9 cellular contexts compared by ENCODE assay signal in genomic region chr9:35691325-35691631, GRCh38. TPM values are rescaled to one million over a fixed set of nuclear protein-coding genes. Genes with fewer than 3 reads are reported as not detected.
DNase-seq lines count a peak whose midpoint lies in the region; ATAC-seq, FAIRE-seq and TF ChIP-seq lines count a peak whose summit lies in the region.
"Had no signal": no experiment of that assay in that cellular context is flagged by ENCODE, and none has a peak within 500 bp of the region (broad histone marks: within the 10 kb centered on the region; RNA-seq: fewer than 3 reads in every experiment).

No MANE protein-coding gene starts in this region.

- ATAC-seq in HepG2 = peak; percentile 52; the same call in 2 of the 3 replicates
- ATAC-seq in activated CD4-positive, CD25-positive, alpha-beta regulatory T cell treated with anti-CD3 and anti-CD28 coated beads, Interleukin-2, amount 50 U/mL, for 24 hours = no peak
- ATAC-seq in GM18873 (IDR thresholded peaks at IDR 0.05; ENCODE audit: low FRiP score, unreplicated experiment) = no peak

- H3K9ac ChIP-seq in astrocyte (ENCODE audit: low read length) (peak overlapping the region; percentile 96), HepG2 (ENCODE audit: insufficient read depth, low read depth, low read length) (peak overlapping the region; percentile 68)

- intact Hi-C loops in HepG2 (cut with micrococcal nuclease; ENCODE audit: unreplicated experiment) = loop anchor here (1.0 to 10.0 kb wide), 2 partner anchors 22 to 46 kb away; no protein-coding TSS in a partner anchor

- H3K36me3 ChIP-seq in astrocyte (ENCODE audit: insufficient read depth, low read length) (peaks cover 28% of the 10 kb centered on the region), HepG2 (replicated peaks in 1 of 2; ENCODE audit: control insufficient read depth in 1 of 2, insufficient read depth in 2 of 2, low read length in 2 of 2) (no peaks in the 10 kb centered on the region), tibial nerve (peaks cover 0 to 7% (median 0%) of the 10 kb centered on the region in 3 donors)

- no peaks in the 10 kb centered on the region for H3K27me3 Mint-ChIP-seq in astrocyte (ENCODE audit: low read depth, unreplicated experiment)

- no peaks in the 10 kb centered on the region for H3K9me3 Mint-ChIP-seq in astrocyte (ENCODE audit: unreplicated experiment)

- TF ChIP-seq RAD21 in HepG2 (CRISPR knock-in tag; IDR thresholded peaks at IDR 0.05) = no peak

- no TSS peak for BruUV-seq in HepG2 (replicated peaks; lab: Mats Ljungman, UMichigan)

- in situ Hi-C loops in HepG2 (cut with HindIII; ENCODE audit: extremely low pct_ligation_motif_present, low pct_unique_long_range_greater_than_20kb) = no loop called here

- TF ChIP-seq EP300 in HepG2 (IDR thresholded peaks at IDR 0.05; ENCODE audit: low read depth in 2 of 2, low read length in 2 of 2) = no peak
- TF ChIP-seq EP300 in HepG2 (CRISPR knock-in tag; IDR thresholded peaks at IDR 0.05; ENCODE audit: borderline replicate concordance) = no peak
- TF ChIP-seq EP300 in tibial nerve (IDR thresholded peaks at IDR 0.05) = no peak

- H3K27ac ChIP-seq in astrocyte (ENCODE audit: low read depth, low read length) (peak overlapping the region; percentile 78), HepG2 (ENCODE audit: extremely low read length, insufficient read depth, low read length) (peak overlapping the region; percentile 26), tibial nerve (peak overlapping the region; percentile 93 to 97 (median 95))

- no peaks in the 10 kb centered on the region for H3K27me3 ChIP-seq in astrocyte (ENCODE audit: insufficient read depth, low read length)
- H3K27me3 ChIP-seq in HepG2 (ENCODE audit: control insufficient read depth in 1 of 2, insufficient read depth in 2 of 2, low read length in 2 of 2) = no peaks in the 10 kb centered on the region
- no peaks in the 10 kb centered on the region for H3K27me3 ChIP-seq in tibial nerve

- peak; percentile 62 for DNase-seq in activated CD8-positive, alpha-beta memory T cell treated with anti-CD3 and anti-CD28 coated beads for 24 hours
- no peak for DNase-seq in activated CD8-positive, alpha-beta memory T cell treated with anti-CD3 and anti-CD28 coated beads, Interleukin-2, amount 50 U/mL, for 4 hours
- DNase-seq in astrocyte (ENCODE audit: low read depth) (no peak), HepG2 (ENCODE audit: low spot score) (no peak), tibial nerve (ENCODE audit: low spot score in 2 of 2) (no peak), GDM1 (lab: John Stamatoyannopoulos, UW) (no peak)

- POLR2A ChIA-PET in HepG2 (lab: Yijun Ruan, JAX) = interaction anchor here (1.0 to 6.1 kb wide), 17 partner anchors 11 to 530 kb away, joined by 3 to 68 read pairs (median 5); partner anchors contain the start of genes ARHGEF39, CA9, CCDC107 and CREB3

- peak overlapping the region; percentile 79 for H3K27ac Mint-ChIP-seq in astrocyte (ENCODE audit: unreplicated experiment)

- H3K4me1 ChIP-seq in astrocyte (ENCODE audit: insufficient read depth, low read length) (peaks cover 38% of the 10 kb centered on the region), HepG2 (ENCODE audit: insufficient read depth, low read length) (peaks cover 65% of the 10 kb centered on the region), tibial nerve (peaks cover 0 to 66% (median 6%) of the 10 kb centered on the region in 4 donors)

- peaks cover 14% of the 10 kb centered on the region for H3K4me1 Mint-ChIP-seq in astrocyte (ENCODE audit: low read depth, unreplicated experiment)

- no peak overlapping the region for H2AFZ ChIP-seq in astrocyte (ENCODE audit: low read depth, low read length)
- H2AFZ ChIP-seq in HepG2 (ENCODE audit: low read length) = peak overlapping the region; percentile 63

- peaks cover 19% of the 10 kb centered on the region for H3K36me3 Mint-ChIP-seq in astrocyte (ENCODE audit: low read depth, unreplicated experiment)

- no peaks in the 10 kb centered on the region for H3K9me3 ChIP-seq in astrocyte (ENCODE audit: insufficient read depth, low read depth, low read length)
- no peaks in the 10 kb centered on the region for H3K9me3 ChIP-seq in HepG2 (ENCODE audit: low read length)
- H3K9me3 ChIP-seq in tibial nerve = no peaks in the 10 kb centered on the region

- peak overlapping the region; percentile 85 for H3K4me3 Mint-ChIP-seq in astrocyte (ENCODE audit: unreplicated experiment)

- 81% methylated on average over 6 of the region's 10 CpGs for WGBS in HepG2 (ENCODE audit: low lambda C conversion rate)
- 10 to 12% methylated on average over 10 of the region's 10 CpGs for WGBS in tibial nerve, 2 donors

- H3K4me2 ChIP-seq in astrocyte (ENCODE audit: low read length) (peak overlapping the region; percentile 100), HepG2 (ENCODE audit: low read depth, low read length) (peak overlapping the region; percentile 90)

- TF ChIP-seq POLR2A in HepG2 (IDR thresholded peaks at IDR 0.05; ENCODE audit: insufficient read depth in 1 of 2, low read depth in 2 of 2, low read length in 2 of 2) (no peak), tibial nerve (IDR thresholded peaks at IDR 0.05) (no peak)

- H3K79me2 ChIP-seq in astrocyte (ENCODE audit: insufficient read depth, low read length) = peaks cover 41% of the 10 kb centered on the region
- no peaks in the 10 kb centered on the region for H3K79me2 ChIP-seq in HepG2 (ENCODE audit: insufficient read depth, low read length)

- TF ChIP-seq CTCF in astrocyte (IDR thresholded peaks at IDR 0.05; ENCODE audit: insufficient read depth, low read depth, low read length) (no peak), HepG2 (CRISPR knock-in tag; IDR thresholded peaks at IDR 0.05) (no peak), tibial nerve (IDR thresholded peaks at IDR 0.05) (no peak)

- CTCF ChIA-PET in HepG2 (lab: Yijun Ruan, JAX; ENCODE audit: low intra/inter-chr PET ratio, low total read pairs) = no interaction called here

- peaks cover 42% of the 10 kb centered on the region for H4K20me1 ChIP-seq in astrocyte (ENCODE audit: insufficient read depth, low read length)
- H4K20me1 ChIP-seq in HepG2 (ENCODE audit: insufficient read depth, low read length) = no peaks in the 10 kb centered on the region

- peak overlapping the region; percentile 56 for H3K4me3 ChIP-seq in astrocyte (ENCODE audit: insufficient read depth, low read depth, low read length)
- peak overlapping the region; percentile 75 to 84 (median 81) for H3K4me3 ChIP-seq in HepG2 (replicated peaks in 1 of 3; ENCODE audit: insufficient read depth in 1 of 3, low read depth in 2 of 3, low read length in 3 of 3)
- H3K4me3 ChIP-seq in tibial nerve = peak overlapping the region; percentile 63 to 92 (median 75)

- no peak for FAIRE-seq in astrocyte (lab: Jason Lieb, UNC)
- FAIRE-seq in HepG2 (lab: Jason Lieb, UNC) = no peak
- FAIRE-seq: G401.6 had no signal

RNA-seq across cellular contexts. Expression of gene TPM2, which starts 1.6 kb away (rescaled TPM):
- total RNA-seq in astrocyte (1,947 and 2,001 TPM in 2 replicates), HepG2 (2016; rRNA removed; fragmentation: Illumina TruSeq; extraction: Trizol) (0.20 and 3.1 TPM in 2 replicates), tibial nerve (100 to 1,000 TPM; 229 to 350 (median 289) TPM)
- 0.61 and 0.71 TPM in 2 replicates for total RNA-seq in HepG2 (2016; cell fraction: cytosol; rRNA removed; fragmentation: Illumina TruSeq; extraction: Trizol; ENCODE audit: low read depth)
- 0.25 and 3.2 TPM in 2 replicates for total RNA-seq in HepG2 (2016; cell fraction: insoluble cytoplasmic fraction; rRNA removed; fragmentation: Illumina TruSeq; extraction: Trizol)
- 0.28 and 0.31 TPM in 2 replicates for total RNA-seq in HepG2 (2016; cell fraction: membrane; rRNA removed; fragmentation: Illumina TruSeq; extraction: Trizol)
- total RNA-seq in HepG2 (2016; cell fraction: nucleus; rRNA removed; fragmentation: Illumina TruSeq; extraction: Trizol) = 2.5 and 3.7 TPM in 2 replicates
- polyA plus RNA-seq in HepG2 (2011; rRNA removed) = 10.7 and 11.4 TPM in 2 replicates
- 1.2 and 1.3 TPM in 2 replicates for polyA plus RNA-seq in HepG2 (2011; cell fraction: cytosol; rRNA removed)
- polyA plus RNA-seq in HepG2 (2011; cell fraction: nucleus; rRNA removed) = 178 and 189 TPM in 2 replicates
- 21.8 and 22.6 TPM in 2 replicates for polyA plus RNA-seq in HepG2 (2012)
- 0.17 and 0.26 TPM in 2 replicates for polyA plus RNA-seq in HepG2 (2016; cell fraction: cytosol; fragmentation: Illumina TruSeq; extraction: Trizol; ENCODE audit: low read depth)
- polyA plus RNA-seq in HepG2 (2016; cell fraction: insoluble cytoplasmic fraction; fragmentation: Illumina TruSeq; extraction: Trizol; ENCODE audit: low read depth) = 0.66 TPM in 2 replicates
- polyA plus RNA-seq in HepG2 (2016; cell fraction: membrane; fragmentation: Illumina TruSeq; extraction: Trizol; ENCODE audit: low read depth) = 0.22 and 0.23 TPM in 2 replicates
- 23.2 and 23.6 TPM in 2 replicates for polyA plus RNA-seq in HepG2 (2016; cell fraction: nucleus; fragmentation: Illumina TruSeq; extraction: Trizol; ENCODE audit: insufficient read depth, low read depth)
- polyA minus RNA-seq in HepG2 (2011; rRNA and poly(A)+ RNA removed; ENCODE audit: low replicate concordance) = 1.2 and 49.0 TPM in 2 replicates
- 0.97 and 1.4 TPM in 2 replicates for polyA minus RNA-seq in HepG2 (2011; cell fraction: cytosol; rRNA and poly(A)+ RNA removed)
- 8.1 and 10.1 TPM in 2 replicates for polyA minus RNA-seq in HepG2 (2011; cell fraction: nucleus; rRNA and poly(A)+ RNA removed)

RNA-seq across cellular contexts. Expression of gene CA9, which starts 17.6 kb away (rescaled TPM):
- total RNA-seq in astrocyte (not detected in 2 replicates), HepG2 (2016; rRNA removed; fragmentation: Illumina TruSeq; extraction: Trizol) (0.13 TPM in 1 of 2 replicates, not detected in the other), tibial nerve (under 1 TPM in 1 of 4 donors, not detected in 3; 0.84 TPM)
- not detected in 2 replicates for total RNA-seq in HepG2 (2016; cell fraction: cytosol; rRNA removed; fragmentation: Illumina TruSeq; extraction: Trizol; ENCODE audit: low read depth)
- not detected in 2 replicates for total RNA-seq in HepG2 (2016; cell fraction: insoluble cytoplasmic fraction; rRNA removed; fragmentation: Illumina TruSeq; extraction: Trizol)
- not detected in 2 replicates for total RNA-seq in HepG2 (2016; cell fraction: membrane; rRNA removed; fragmentation: Illumina TruSeq; extraction: Trizol)
- 0.75 TPM in 1 of 2 replicates, not detected in the other for total RNA-seq in HepG2 (2016; cell fraction: nucleus; rRNA removed; fragmentation: Illumina TruSeq; extraction: Trizol)
- 118 and 152 TPM in 2 replicates for polyA plus RNA-seq in HepG2 (2011; rRNA removed)
- 65.9 and 115 TPM in 2 replicates for polyA plus RNA-seq in HepG2 (2011; cell fraction: cytosol; rRNA removed)
- polyA plus RNA-seq in HepG2 (2011; cell fraction: nucleus; rRNA removed) = 71.7 and 92.6 TPM in 2 replicates
- 45.6 and 49.0 TPM in 2 replicates for polyA plus RNA-seq in HepG2 (2012)
- not detected in 2 replicates for polyA plus RNA-seq in HepG2 (2016; cell fraction: cytosol; fragmentation: Illumina TruSeq; extraction: Trizol; ENCODE audit: low read depth)
- polyA plus RNA-seq in HepG2 (2016; cell fraction: insoluble cytoplasmic fraction; fragmentation: Illumina TruSeq; extraction: Trizol; ENCODE audit: low read depth) = 0.45 TPM in 1 of 2 replicates, not detected in the other
- not detected in 2 replicates for polyA plus RNA-seq in HepG2 (2016; cell fraction: membrane; fragmentation: Illumina TruSeq; extraction: Trizol; ENCODE audit: low read depth)
- 0.79 and 0.89 TPM in 2 replicates for polyA plus RNA-seq in HepG2 (2016; cell fraction: nucleus; fragmentation: Illumina TruSeq; extraction: Trizol; ENCODE audit: insufficient read depth, low read depth)
- 31.3 and 95.8 TPM in 2 replicates for polyA minus RNA-seq in HepG2 (2011; rRNA and poly(A)+ RNA removed; ENCODE audit: low replicate concordance)
- polyA minus RNA-seq in HepG2 (2011; cell fraction: cytosol; rRNA and poly(A)+ RNA removed) = 28.6 and 34.4 TPM in 2 replicates
- polyA minus RNA-seq in HepG2 (2011; cell fraction: nucleus; rRNA and poly(A)+ RNA removed) = 11.6 and 12.8 TPM in 2 replicates

RNA-seq across cellular contexts. Expression of gene ARHGEF39, which starts 26.3 kb away (rescaled TPM):
- total RNA-seq in astrocyte = 0.53 and 1.0 TPM in 2 replicates
- 10.4 and 11.2 TPM in 2 replicates for total RNA-seq in HepG2 (2016; rRNA removed; fragmentation: Illumina TruSeq; extraction: Trizol)
- 3.5 and 4.4 TPM in 2 replicates for total RNA-seq in HepG2 (2016; cell fraction: cytosol; rRNA removed; fragmentation: Illumina TruSeq; extraction: Trizol; ENCODE audit: low read depth)
- total RNA-seq in HepG2 (2016; cell fraction: insoluble cytoplasmic fraction; rRNA removed; fragmentation: Illumina TruSeq; extraction: Trizol) = 9.7 and 11.9 TPM in 2 replicates
- 4.7 and 6.0 TPM in 2 replicates for total RNA-seq in HepG2 (2016; cell fraction: membrane; rRNA removed; fragmentation: Illumina TruSeq; extraction: Trizol)
- 8.4 and 9.2 TPM in 2 replicates for total RNA-seq in HepG2 (2016; cell fraction: nucleus; rRNA removed; fragmentation: Illumina TruSeq; extraction: Trizol)
- polyA plus RNA-seq in HepG2 (2011; rRNA removed) = 8.0 and 12.3 TPM in 2 replicates
- 5.4 and 7.1 TPM in 2 replicates for polyA plus RNA-seq in HepG2 (2011; cell fraction: cytosol; rRNA removed)
- polyA plus RNA-seq in HepG2 (2011; cell fraction: nucleus; rRNA removed) = 19.1 and 24.4 TPM in 2 replicates
- polyA plus RNA-seq in HepG2 (2012) = 3.1 and 6.1 TPM in 2 replicates
- polyA plus RNA-seq in HepG2 (2016; cell fraction: cytosol; fragmentation: Illumina TruSeq; extraction: Trizol; ENCODE audit: low read depth) = 1.8 and 2.1 TPM in 2 replicates
- polyA plus RNA-seq in HepG2 (2016; cell fraction: insoluble cytoplasmic fraction; fragmentation: Illumina TruSeq; extraction: Trizol; ENCODE audit: low read depth) = 12.7 and 16.4 TPM in 2 replicates
- polyA plus RNA-seq in HepG2 (2016; cell fraction: membrane; fragmentation: Illumina TruSeq; extraction: Trizol; ENCODE audit: low read depth) = 3.7 and 3.9 TPM in 2 replicates
- polyA plus RNA-seq in HepG2 (2016; cell fraction: nucleus; fragmentation: Illumina TruSeq; extraction: Trizol; ENCODE audit: insufficient read depth, low read depth) = 32.0 and 32.6 TPM in 2 replicates
- 20.2 and 52.2 TPM in 2 replicates for polyA minus RNA-seq in HepG2 (2011; rRNA and poly(A)+ RNA removed; ENCODE audit: low replicate concordance)
- polyA minus RNA-seq in HepG2 (2011; cell fraction: cytosol; rRNA and poly(A)+ RNA removed) = 3.9 and 6.0 TPM in 2 replicates
- 11.6 and 15.7 TPM in 2 replicates for polyA minus RNA-seq in HepG2 (2011; cell fraction: nucleus; rRNA and poly(A)+ RNA removed)
- 1 to 10 TPM in 2 of 4 donors, under 1 TPM in 1, not detected in 1; 0.20 to 4.8 (median 1.0) TPM for total RNA-seq in tibial nerve

RNA-seq across cellular contexts. Expression of gene CCDC107, which starts 33.2 kb away (rescaled TPM):
- total RNA-seq in astrocyte (15.5 and 18.8 TPM in 2 replicates), HepG2 (2016; rRNA removed; fragmentation: Illumina TruSeq; extraction: Trizol) (4.1 and 7.1 TPM in 2 replicates), tibial nerve (10 to 100 TPM; 41.6 to 58.8 (median 47.8) TPM)
- total RNA-seq in HepG2 (2016; cell fraction: cytosol; rRNA removed; fragmentation: Illumina TruSeq; extraction: Trizol; ENCODE audit: low read depth) = 13.2 and 13.3 TPM in 2 replicates
- total RNA-seq in HepG2 (2016; cell fraction: insoluble cytoplasmic fraction; rRNA removed; fragmentation: Illumina TruSeq; extraction: Trizol) = 4.2 and 6.7 TPM in 2 replicates
- 13.0 TPM in 2 replicates for total RNA-seq in HepG2 (2016; cell fraction: membrane; rRNA removed; fragmentation: Illumina TruSeq; extraction: Trizol)
- 5.3 and 6.1 TPM in 2 replicates for total RNA-seq in HepG2 (2016; cell fraction: nucleus; rRNA removed; fragmentation: Illumina TruSeq; extraction: Trizol)
- 15.2 and 17.4 TPM in 2 replicates for polyA plus RNA-seq in HepG2 (2011; rRNA removed)
- polyA plus RNA-seq in HepG2 (2011; cell fraction: cytosol; rRNA removed) = 15.9 and 16.7 TPM in 2 replicates
- 7.4 and 9.8 TPM in 2 replicates for polyA plus RNA-seq in HepG2 (2011; cell fraction: nucleus; rRNA removed)
- 8.7 and 10.5 TPM in 2 replicates for polyA plus RNA-seq in HepG2 (2012)
- polyA plus RNA-seq in HepG2 (2016; cell fraction: cytosol; fragmentation: Illumina TruSeq; extraction: Trizol; ENCODE audit: low read depth) = 30.2 and 33.6 TPM in 2 replicates
- 6.7 and 7.5 TPM in 2 replicates for polyA plus RNA-seq in HepG2 (2016; cell fraction: insoluble cytoplasmic fraction; fragmentation: Illumina TruSeq; extraction: Trizol; ENCODE audit: low read depth)
- polyA plus RNA-seq in HepG2 (2016; cell fraction: membrane; fragmentation: Illumina TruSeq; extraction: Trizol; ENCODE audit: low read depth) = 19.8 and 22.8 TPM in 2 replicates
- polyA plus RNA-seq in HepG2 (2016; cell fraction: nucleus; fragmentation: Illumina TruSeq; extraction: Trizol; ENCODE audit: insufficient read depth, low read depth) = 14.5 and 15.3 TPM in 2 replicates
- 3.4 and 5.3 TPM in 2 replicates for polyA minus RNA-seq in HepG2 (2011; rRNA and poly(A)+ RNA removed; ENCODE audit: low replicate concordance)
- 4.0 and 4.5 TPM in 2 replicates for polyA minus RNA-seq in HepG2 (2011; cell fraction: cytosol; rRNA and poly(A)+ RNA removed)
- 4.4 and 4.8 TPM in 2 replicates for polyA minus RNA-seq in HepG2 (2011; cell fraction: nucleus; rRNA and poly(A)+ RNA removed)

RNA-seq across cellular contexts. Expression of gene RMRP, which starts 33.5 kb away (rescaled TPM):
- total RNA-seq in astrocyte = 13,402 and 14,410 TPM in 2 replicates
- total RNA-seq in HepG2 (2016; rRNA removed; fragmentation: Illumina TruSeq; extraction: Trizol) = 1,047 and 4,025 TPM in 2 replicates
- total RNA-seq in HepG2 (2016; cell fraction: cytosol; rRNA removed; fragmentation: Illumina TruSeq; extraction: Trizol; ENCODE audit: low read depth) = 14,541 and 17,847 TPM in 2 replicates
- 1,278 and 4,694 TPM in 2 replicates for total RNA-seq in HepG2 (2016; cell fraction: insoluble cytoplasmic fraction; rRNA removed; fragmentation: Illumina TruSeq; extraction: Trizol)
- 1,777 and 1,949 TPM in 2 replicates for total RNA-seq in HepG2 (2016; cell fraction: membrane; rRNA removed; fragmentation: Illumina TruSeq; extraction: Trizol)
- 24,487 and 26,007 TPM in 2 replicates for total RNA-seq in HepG2 (2016; cell fraction: nucleus; rRNA removed; fragmentation: Illumina TruSeq; extraction: Trizol)
- polyA plus RNA-seq in HepG2 (2011; rRNA removed) = 36.7 and 51.4 TPM in 2 replicates
- 33.6 and 36.8 TPM in 2 replicates for polyA plus RNA-seq in HepG2 (2011; cell fraction: cytosol; rRNA removed)
- 3,177 and 3,657 TPM in 2 replicates for polyA plus RNA-seq in HepG2 (2011; cell fraction: nucleus; rRNA removed)
- 10.9 and 118 TPM in 2 replicates for polyA plus RNA-seq in HepG2 (2012)
- 4.5 TPM in 1 of 2 replicates, not detected in the other for polyA plus RNA-seq in HepG2 (2016; cell fraction: cytosol; fragmentation: Illumina TruSeq; extraction: Trizol; ENCODE audit: low read depth)
- polyA plus RNA-seq in HepG2 (2016; cell fraction: insoluble cytoplasmic fraction; fragmentation: Illumina TruSeq; extraction: Trizol; ENCODE audit: low read depth) = not detected in 2 replicates
- polyA plus RNA-seq in HepG2 (2016; cell fraction: membrane; fragmentation: Illumina TruSeq; extraction: Trizol; ENCODE audit: low read depth) = not detected in 2 replicates
- polyA plus RNA-seq in HepG2 (2016; cell fraction: nucleus; fragmentation: Illumina TruSeq; extraction: Trizol; ENCODE audit: insufficient read depth, low read depth) = not detected in 2 replicates
- polyA minus RNA-seq in HepG2 (2011; rRNA and poly(A)+ RNA removed; ENCODE audit: low replicate concordance) = 7,133 and 10,474 TPM in 2 replicates
- polyA minus RNA-seq in HepG2 (2011; cell fraction: cytosol; rRNA and poly(A)+ RNA removed) = 10,046 and 14,120 TPM in 2 replicates
- 104,669 and 122,700 TPM in 2 replicates for polyA minus RNA-seq in HepG2 (2011; cell fraction: nucleus; rRNA and poly(A)+ RNA removed)
- total RNA-seq in tibial nerve = 1,000 to 10,000 TPM in 3 of 4 donors, 100 to 1,000 TPM in 1; 649 to 2,915 (median 1,530) TPM

Comparison
In these comparisons a context has a peak if more than half of its experiments do, and no peak if none do; other contexts are left out.
1. H3K27ac ChIP-seq: peak in every context shown above with its lines; median percentile 95 in tibial nerve; 78 in astrocyte; 26 in HepG2.
2. RNA of gene TPM2, which starts 1.6 kb away (total RNA-seq): 1,947 to 2,001 TPM in astrocyte and 229 to 350 TPM in tibial nerve; 0.20 to 3.7 TPM in HepG2; every median in the first group is over 10 times any median in the second.
3. Peak in every context shown above with its lines, with median percentiles within 50 percentile points of each other: H3K4me3 ChIP-seq.